In the genomic region with DNA sequence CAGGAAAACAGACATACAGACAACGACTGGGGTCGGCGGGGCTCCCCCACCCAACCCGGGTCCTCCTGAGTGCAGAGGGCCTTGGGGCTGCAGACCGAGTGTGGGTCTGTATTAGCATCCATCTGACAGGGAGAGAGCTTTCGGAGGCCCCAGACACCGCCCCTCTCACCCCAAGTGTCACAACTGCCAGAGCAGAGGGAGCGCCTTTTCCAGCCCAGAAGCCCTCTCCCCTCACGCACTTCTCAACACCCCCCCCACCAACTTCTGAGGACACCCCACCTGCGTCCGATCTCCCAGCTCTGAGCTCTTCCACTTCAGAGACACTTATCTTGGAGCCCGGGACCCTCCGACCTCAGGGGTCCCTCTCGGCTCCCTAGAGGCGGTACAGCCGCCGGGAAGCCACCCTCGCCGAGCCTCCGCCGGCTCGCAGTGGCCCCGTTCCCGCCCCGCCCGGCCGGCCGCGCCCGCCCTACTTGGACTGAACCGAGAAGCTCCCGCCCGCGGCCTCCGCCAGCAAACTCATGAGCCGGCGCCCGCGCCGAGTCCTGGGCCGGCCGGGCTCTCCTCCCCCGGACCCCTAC, we compare ENCODE assay signal across 8 cellular contexts. TPM values are rescaled to one million over a fixed set of nuclear protein-coding genes. Genes with fewer than 3 reads are reported as not detected.
A peak's percentile ranks its signal among the peaks of the same experiment; 100 is the strongest.
DNase-seq lines count a peak whose midpoint lies in the region; ATAC-seq and TF ChIP-seq lines count a peak whose summit lies in the region.

No MANE protein-coding gene starts in this region.

- peaks cover 27% of the 10 kb centered on the region for H3K36me3 Mint-ChIP-seq in CD8-positive, alpha-beta T cell
- peaks cover 41% of the 10 kb centered on the region for H3K36me3 Mint-ChIP-seq in activated CD4-positive, alpha-beta memory T cell treated with anti-CD3 and anti-CD28 coated beads, Interleukin-2, amount 10 ng/mL, durations not matched to agents 7 days and 5 days (ENCODE audit: low read depth)
- H3K36me3 Mint-ChIP-seq in neural progenitor cell = peaks cover 8% of the 10 kb centered on the region

- peak overlapping the region; percentile 96 for H3K4me2 ChIP-seq in neural progenitor cell

- peak overlapping the region; percentile 99 for H3K27ac Mint-ChIP-seq in CD8-positive, alpha-beta T cell
- H3K27ac Mint-ChIP-seq in activated CD4-positive, alpha-beta memory T cell treated with anti-CD3 and anti-CD28 coated beads, Interleukin-2, amount 10 ng/mL, durations not matched to agents 7 days and 5 days = peak overlapping the region; percentile 89
- H3K27ac Mint-ChIP-seq in neural progenitor cell = peak overlapping the region; percentile 27

- H3K27ac ChIP-seq in CD8-positive, alpha-beta T cell (ENCODE audit: low read depth, low read length) = peak overlapping the region; percentile 92
- no peak overlapping the region for H3K27ac ChIP-seq in neural progenitor cell

- H3K9ac ChIP-seq in neural progenitor cell = peak overlapping the region; percentile 53

- POLR2A ChIA-PET in CD8-positive, alpha-beta T cell (lab: Charles Lee) = interaction anchor here (0.6 to 11.0 kb wide), 14 partner anchors 9 to 232 kb away, joined by 3 to 252 read pairs (median 8); a partner anchor contains a TSS
- POLR2A ChIA-PET in activated CD4-positive, alpha-beta memory T cell treated with anti-CD3 and anti-CD28 coated beads, Interleukin-2, amount 10 ng/mL, durations not matched to agents 7 days and 5 days (lab: Charles Lee) = interaction anchor here (0.6 to 19.7 kb wide), 27 partner anchors 10 to 310 kb away, joined by 3 to 639 read pairs (median 13); a partner anchor contains a TSS

- H3K9me3 Mint-ChIP-seq in CD8-positive, alpha-beta T cell = no peaks in the 10 kb centered on the region
- H3K9me3 Mint-ChIP-seq in activated CD4-positive, alpha-beta memory T cell treated with anti-CD3 and anti-CD28 coated beads, Interleukin-2, amount 10 ng/mL, durations not matched to agents 7 days and 5 days = no peaks in the 10 kb centered on the region
- no peaks in the 10 kb centered on the region for H3K9me3 Mint-ChIP-seq in neural progenitor cell

- H3K27me3 Mint-ChIP-seq in CD8-positive, alpha-beta T cell (ENCODE audit: low read depth) = no peaks in the 10 kb centered on the region
- H3K27me3 Mint-ChIP-seq in activated CD4-positive, alpha-beta memory T cell treated with anti-CD3 and anti-CD28 coated beads, Interleukin-2, amount 10 ng/mL, durations not matched to agents 7 days and 5 days = no peaks in the 10 kb centered on the region
- no peaks in the 10 kb centered on the region for H3K27me3 Mint-ChIP-seq in neural progenitor cell (ENCODE audit: insufficient read depth, low read depth)

- peak overlapping the region; percentile 95 for H2AFZ ChIP-seq in neural progenitor cell (replicated peaks)

- TF ChIP-seq POLR2A in erythroblast (IDR thresholded peaks at IDR 0.05; ENCODE audit: low read length) = no peak

- peak in 4 of 7 experiments; percentile 38 to 60 (median 54) for DNase-seq in CD8-positive, alpha-beta T cell
- DNase-seq in activated CD4-positive, alpha-beta memory T cell treated with anti-CD3 and anti-CD28 coated beads, Interleukin-2, amount 10 ng/mL, durations not matched to agents 7 days and 5 days = peak; percentile 41
- DNase-seq in erythroblast (lab: John Stamatoyannopoulos, UW) = peak; percentile 83 to 87
- DNase-seq in neural progenitor cell (ENCODE audit: low spot score) = peak; percentile 81
- no peak for DNase-seq in NCI-H446 (lab: John Stamatoyannopoulos, UW)

- no peaks in the 10 kb centered on the region for H3K27me3 ChIP-seq in CD8-positive, alpha-beta T cell (ENCODE audit: insufficient read depth, low read length)
- no peaks in the 10 kb centered on the region for H3K27me3 ChIP-seq in neural progenitor cell

- peak overlapping the region; percentile 98 for H3K4me3 Mint-ChIP-seq in CD8-positive, alpha-beta T cell
- H3K4me3 Mint-ChIP-seq in activated CD4-positive, alpha-beta memory T cell treated with anti-CD3 and anti-CD28 coated beads, Interleukin-2, amount 10 ng/mL, durations not matched to agents 7 days and 5 days = peak overlapping the region; percentile 90
- H3K4me3 Mint-ChIP-seq in neural progenitor cell = peak overlapping the region; percentile 91

- H3K9me3 ChIP-seq in CD8-positive, alpha-beta T cell (ENCODE audit: low read length) = no peaks in the 10 kb centered on the region
- H3K9me3 ChIP-seq in neural progenitor cell (ENCODE audit: low read depth) = no peaks in the 10 kb centered on the region

- CTCF ChIA-PET in CD8-positive, alpha-beta T cell (lab: Charles Lee) = interaction anchor here (1.2 to 20.8 kb wide), 9 partner anchors 11 to 229 kb away, joined by 3 to 548 read pairs (median 8); a partner anchor contains a TSS
- CTCF ChIA-PET in activated CD4-positive, alpha-beta memory T cell treated with anti-CD3 and anti-CD28 coated beads, Interleukin-2, amount 10 ng/mL, durations not matched to agents 7 days and 5 days (lab: Charles Lee) = interaction anchor here (0.5 to 19.4 kb wide), 9 partner anchors 11 to 265 kb away, joined by 3 to 554 read pairs (median 24); a partner anchor contains a TSS

- ATAC-seq in CD8-positive, alpha-beta T cell = peak; percentile 3
- peak; percentile 10 for ATAC-seq in HG02981 (IDR thresholded peaks at IDR 0.05; ENCODE audit: unreplicated experiment)
- ATAC-seq in HG03565 (IDR thresholded peaks at IDR 0.05; ENCODE audit: unreplicated experiment) = no peak
- no peak for ATAC-seq in GM21529 (IDR thresholded peaks at IDR 0.05; ENCODE audit: unreplicated experiment)

- peaks cover 52% of the 10 kb centered on the region for H3K4me1 Mint-ChIP-seq in CD8-positive, alpha-beta T cell (ENCODE audit: low read depth)
- H3K4me1 Mint-ChIP-seq in activated CD4-positive, alpha-beta memory T cell treated with anti-CD3 and anti-CD28 coated beads, Interleukin-2, amount 10 ng/mL, durations not matched to agents 7 days and 5 days = peaks cover 57% of the 10 kb centered on the region
- peaks cover 26% of the 10 kb centered on the region for H3K4me1 Mint-ChIP-seq in neural progenitor cell

- TF ChIP-seq CTCF in CD8-positive, alpha-beta T cell (IDR thresholded peaks at IDR 0.05) = no peak
- TF ChIP-seq CTCF in neural progenitor cell (IDR thresholded peaks at IDR 0.05) = no peak

- H3K36me3 ChIP-seq in CD8-positive, alpha-beta T cell (ENCODE audit: insufficient read depth, low read length) = no peaks in the 10 kb centered on the region
- no peaks in the 10 kb centered on the region for H3K36me3 ChIP-seq in neural progenitor cell

- peaks cover 46% of the 10 kb centered on the region for H3K4me1 ChIP-seq in CD8-positive, alpha-beta T cell (ENCODE audit: insufficient read depth, low read length)
- peaks cover 7% of the 10 kb centered on the region for H3K4me1 ChIP-seq in neural progenitor cell

- intact Hi-C loops in CD8-positive, alpha-beta T cell (cut with DNase I, micrococcal nuclease) = loop anchor here (2.0 to 5.0 kb wide), 2 partner anchors 44 to 783 kb away; a partner anchor contains a TSS

- peaks cover 44% of the 10 kb centered on the region for H4K20me1 ChIP-seq in neural progenitor cell (ENCODE audit: low read depth)

- peaks cover 56% of the 10 kb centered on the region for H3K79me2 ChIP-seq in neural progenitor cell (ENCODE audit: low read depth)

- peaks cover 6% of the 10 kb centered on the region for H3F3A ChIP-seq in neural progenitor cell (ENCODE audit: low read depth)

- peak overlapping the region; percentile 95 for H3K4me3 ChIP-seq in CD8-positive, alpha-beta T cell (ENCODE audit: low read depth, low read length)
- peak overlapping the region; percentile 98 for H3K4me3 ChIP-seq in neural progenitor cell

RNA-seq across cellular contexts. Expression of a gene that starts 0.4 kb away (rescaled TPM):
- 100 to 1,000 TPM; 125 to 127 TPM for total RNA-seq in CD8-positive, alpha-beta T cell
- total RNA-seq in activated CD4-positive, alpha-beta memory T cell treated with anti-CD3 and anti-CD28 coated beads, Interleukin-2, amount 10 ng/mL, durations not matched to agents 7 days and 5 days = 100 to 1,000 TPM; 192 to 201 TPM
- total RNA-seq in neural progenitor cell (ENCODE audit: low replicate concordance) = 5.9 and 19.9 TPM in 2 replicates

RNA-seq across cellular contexts. Expression of a gene that starts 15.1 kb away (rescaled TPM):
- total RNA-seq in CD8-positive, alpha-beta T cell = 10 to 100 TPM; 72.5 to 84.3 TPM
- 100 to 1,000 TPM; 111 to 113 TPM for total RNA-seq in activated CD4-positive, alpha-beta memory T cell treated with anti-CD3 and anti-CD28 coated beads, Interleukin-2, amount 10 ng/mL, durations not matched to agents 7 days and 5 days
- 17.3 and 18.9 TPM in 2 replicates for total RNA-seq in neural progenitor cell (ENCODE audit: low replicate concordance)

RNA-seq across cellular contexts. Expression of a gene that starts 32.0 kb away (rescaled TPM):
- 10 to 100 TPM; 16.3 to 18.5 TPM for total RNA-seq in CD8-positive, alpha-beta T cell
- 10 to 100 TPM; 18.0 to 19.0 TPM for total RNA-seq in activated CD4-positive, alpha-beta memory T cell treated with anti-CD3 and anti-CD28 coated beads, Interleukin-2, amount 10 ng/mL, durations not matched to agents 7 days and 5 days
- total RNA-seq in neural progenitor cell (ENCODE audit: low replicate concordance) = 10.0 and 37.4 TPM in 2 replicates

RNA-seq across cellular contexts. Expression of a gene that starts 43.0 kb away (rescaled TPM):
- total RNA-seq in CD8-positive, alpha-beta T cell = 100 to 1,000 TPM; 204 to 210 TPM
- total RNA-seq in activated CD4-positive, alpha-beta memory T cell treated with anti-CD3 and anti-CD28 coated beads, Interleukin-2, amount 10 ng/mL, durations not matched to agents 7 days and 5 days = 10 to 100 TPM; 93.9 to 95.2 TPM
- 94.8 and 106 TPM in 2 replicates for total RNA-seq in neural progenitor cell (ENCODE audit: low replicate concordance)

Comparison
In these comparisons a context has a peak if more than half of its experiments do, and no peak if none do; other contexts are left out.
1. ATAC-seq: peak in CD8-positive, alpha-beta T cell (single experiment) and HG02981 (single experiment); none in HG03565 (single experiment) and GM21529 (single experiment).
2. DNase-seq: peak in CD8-positive, alpha-beta T cell (4 of 7), activated CD4-positive, alpha-beta memory T cell treated with anti-CD3 and anti-CD28 coated beads, Interleukin-2, amount 10 ng/mL, durations not matched to agents 7 days and 5 days (single experiment), erythroblast (2 of 2) and neural progenitor cell (single experiment); none in NCI-H446 (0 of 2).
3. H3K27ac Mint-ChIP-seq: peak in every context shown above with its lines; median percentile 99 in CD8-positive, alpha-beta T cell; 89 in activated CD4-positive, alpha-beta memory T cell treated with anti-CD3 and anti-CD28 coated beads, Interleukin-2, amount 10 ng/mL, durations not matched to agents 7 days and 5 days; 27 in neural progenitor cell.
4. Peak in every context shown above with its lines, with median percentiles within 50 percentile points of each other: H3K4me3 Mint-ChIP-seq.